Comparison of ENCODE assay signal across 1 cellular context in genomic region chr7:44307301-44307900, GRCh38.
TF ChIP-seq lines count a peak whose summit lies in the region.

No MANE protein-coding gene starts in this region.

TF ChIP-seq in HEK293, 187 proteins besides CTCF, POLR2A, EP300 and RAD21 (continued from another document):
- TF ChIP-seq PRDM10 (tag by site-specific recombination; IDR thresholded peaks at IDR 0.05) (peak; percentile 71), SP2 (tag by site-specific recombination; IDR thresholded peaks at IDR 0.05) (peak; percentile 20; the same call in 1 of the 2 replicates), ZNF837 (tag by site-specific recombination; IDR thresholded peaks at IDR 0.05) (no peak), ZIC2 (tag by site-specific recombination; IDR thresholded peaks at IDR 0.05) (peak; percentile 22; the same call in 1 of the 2 replicates), ZSCAN18 (tag by site-specific recombination; IDR thresholded peaks at IDR 0.05) (no peak), ZNF501 (tag by site-specific recombination; IDR thresholded peaks at IDR 0.05) (no peak), ZNF350 (tag by site-specific recombination; IDR thresholded peaks at IDR 0.05) (no peak), ZFHX2 (tag by site-specific recombination; conservative IDR thresholded peaks at IDR 0.05) (peak; percentile 74), GLIS1 (tag by site-specific recombination; IDR thresholded peaks at IDR 0.05) (peak; percentile 50), KLF1 (tag by site-specific recombination; IDR thresholded peaks at IDR 0.05) (peak; percentile 26), SALL2 (tag by site-specific recombination; IDR thresholded peaks at IDR 0.05; ENCODE audit: borderline replicate concordance) (no peak), WT1 (tag by site-specific recombination; IDR thresholded peaks at IDR 0.05) (peak; percentile 28; the same call in 1 of the 2 replicates), ZNF48 (tag by site-specific recombination; IDR thresholded peaks at IDR 0.05) (no peak), ZNF558 (tag by site-specific recombination; IDR thresholded peaks at IDR 0.05) (no peak), ZBTB20 (tag by site-specific recombination; IDR thresholded peaks at IDR 0.05) (no peak), ZNF768 (tag by site-specific recombination; IDR thresholded peaks at IDR 0.05) (no peak), KLF16 (tag by site-specific recombination; IDR thresholded peaks at IDR 0.05) (peak; percentile 61; the same call in 1 of the 2 replicates)
- TF ChIP-seq, protein P1, sequence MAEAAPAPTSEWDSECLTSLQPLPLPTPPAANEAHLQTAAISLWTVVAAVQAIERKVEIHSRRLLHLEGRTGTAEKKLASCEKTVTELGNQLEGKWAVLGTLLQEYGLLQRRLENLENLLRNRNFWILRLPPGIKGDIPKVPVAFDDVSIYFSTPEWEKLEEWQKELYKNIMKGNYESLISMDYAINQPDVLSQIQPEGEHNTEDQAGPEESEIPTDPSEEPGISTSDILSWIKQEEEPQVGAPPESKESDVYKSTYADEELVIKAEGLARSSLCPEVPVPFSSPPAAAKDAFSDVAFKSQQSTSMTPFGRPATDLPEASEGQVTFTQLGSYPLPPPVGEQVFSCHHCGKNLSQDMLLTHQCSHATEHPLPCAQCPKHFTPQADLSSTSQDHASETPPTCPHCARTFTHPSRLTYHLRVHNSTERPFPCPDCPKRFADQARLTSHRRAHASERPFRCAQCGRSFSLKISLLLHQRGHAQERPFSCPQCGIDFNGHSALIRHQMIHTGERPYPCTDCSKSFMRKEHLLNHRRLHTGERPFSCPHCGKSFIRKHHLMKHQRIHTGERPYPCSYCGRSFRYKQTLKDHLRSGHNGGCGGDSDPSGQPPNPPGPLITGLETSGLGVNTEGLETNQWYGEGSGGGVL (tag by site-specific recombination; IDR thresholded peaks at IDR 0.05) = peak; percentile 92
- TF ChIP-seq, protein P2, sequence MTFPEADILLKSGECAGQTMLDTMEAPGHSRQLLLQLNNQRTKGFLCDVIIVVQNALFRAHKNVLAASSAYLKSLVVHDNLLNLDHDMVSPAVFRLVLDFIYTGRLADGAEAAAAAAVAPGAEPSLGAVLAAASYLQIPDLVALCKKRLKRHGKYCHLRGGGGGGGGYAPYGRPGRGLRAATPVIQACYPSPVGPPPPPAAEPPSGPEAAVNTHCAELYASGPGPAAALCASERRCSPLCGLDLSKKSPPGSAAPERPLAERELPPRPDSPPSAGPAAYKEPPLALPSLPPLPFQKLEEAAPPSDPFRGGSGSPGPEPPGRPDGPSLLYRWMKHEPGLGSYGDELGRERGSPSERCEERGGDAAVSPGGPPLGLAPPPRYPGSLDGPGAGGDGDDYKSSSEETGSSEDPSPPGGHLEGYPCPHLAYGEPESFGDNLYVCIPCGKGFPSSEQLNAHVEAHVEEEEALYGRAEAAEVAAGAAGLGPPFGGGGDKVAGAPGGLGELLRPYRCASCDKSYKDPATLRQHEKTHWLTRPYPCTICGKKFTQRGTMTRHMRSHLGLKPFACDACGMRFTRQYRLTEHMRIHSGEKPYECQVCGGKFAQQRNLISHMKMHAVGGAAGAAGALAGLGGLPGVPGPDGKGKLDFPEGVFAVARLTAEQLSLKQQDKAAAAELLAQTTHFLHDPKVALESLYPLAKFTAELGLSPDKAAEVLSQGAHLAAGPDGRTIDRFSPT (tag by site-specific recombination; IDR thresholded peaks at IDR 0.05) = no peak
